Comparison of ENCODE assay signal across 7 cellular contexts in genomic region chr10:58264780-58265179, GRCh38. TPM values are rescaled to one million over a fixed set of nuclear protein-coding genes. Genes with fewer than 3 reads are reported as not detected.
DNase-seq lines count a peak whose midpoint lies in the region; ATAC-seq, FAIRE-seq and TF ChIP-seq lines count a peak whose summit lies in the region.

No MANE protein-coding gene starts in this region.

- H3K27me3 ChIP-seq in neural cell (ENCODE audit: insufficient read depth, low read depth, low read length) = no peaks in the 10 kb centered on the region
- no peaks in the 10 kb centered on the region for H3K27me3 ChIP-seq in esophagus muscularis mucosa

- H3K27me3 Mint-ChIP-seq in activated naive CD8-positive, alpha-beta T cell = no peaks in the 10 kb centered on the region

- H3K4me3 ChIP-seq in neural cell (ENCODE audit: low read length) (peak overlapping the region; percentile 90), esophagus muscularis mucosa (no peak overlapping the region)

- H3K36me3 Mint-ChIP-seq in activated naive CD8-positive, alpha-beta T cell = no peaks in the 10 kb centered on the region

- no peak for FAIRE-seq in GM12891 (lab: Jason Lieb, UNC)

- H3K9me2 ChIP-seq in neural cell (ENCODE audit: insufficient read depth, low read length) = no peaks in the 10 kb centered on the region

- 73% methylated on average over 5 of the region's 5 CpGs for WGBS in esophagus muscularis mucosa

- H3K27ac ChIP-seq in neural cell (ENCODE audit: low read length) = no peak overlapping the region
- no peak overlapping the region for H3K27ac ChIP-seq in esophagus muscularis mucosa (replicated peaks in 1 of 4)

- no peak for ATAC-seq in GM19455 (IDR thresholded peaks at IDR 0.05; ENCODE audit: unreplicated experiment)

- TF ChIP-seq CTCF in neural cell (IDR thresholded peaks at IDR 0.05; ENCODE audit: poor library complexity, severe bottlenecking) = no peak
- no peak for TF ChIP-seq CTCF in esophagus muscularis mucosa (IDR thresholded peaks at IDR 0.05)

- no peaks in the 10 kb centered on the region for H3K9me3 Mint-ChIP-seq in activated naive CD8-positive, alpha-beta T cell (ENCODE audit: low read depth)

- H3K4me1 ChIP-seq in esophagus muscularis mucosa = peaks cover 8 to 25% (median 19%) of the 10 kb centered on the region in 4 donors

- H3K9ac ChIP-seq in neural cell (ENCODE audit: low read length) = no peak overlapping the region

- H3K4me2 ChIP-seq in neural cell (ENCODE audit: low read length) = peak overlapping the region; percentile 68

- TF ChIP-seq POLR2A in GM12891 (IDR thresholded peaks at IDR 0.05; ENCODE audit: low read depth, low read length) (no peak), esophagus muscularis mucosa (IDR thresholded peaks at IDR 0.05; ENCODE audit: low read depth) (no peak)

- H3K79me2 ChIP-seq in neural cell (replicated peaks; ENCODE audit: insufficient read depth, low read length) = peaks cover 45% of the 10 kb centered on the region

- no peak overlapping the region for H3K27ac Mint-ChIP-seq in activated naive CD8-positive, alpha-beta T cell

- peaks cover 48% of the 10 kb centered on the region for H3K4me1 Mint-ChIP-seq in activated naive CD8-positive, alpha-beta T cell (ENCODE audit: low read depth)

- peak overlapping the region; percentile 96 for H3K4me3 Mint-ChIP-seq in activated naive CD8-positive, alpha-beta T cell

- intact Hi-C loops in esophagus muscularis mucosa (cut with DNase I) = loop anchor here (5.0 kb wide), 1 partner anchor 498 kb away; no protein-coding TSS in a partner anchor

- no peak for TF ChIP-seq RAD21 in neural cell (conservative IDR thresholded peaks at IDR 0.05)

- H2AFZ ChIP-seq in neural cell (ENCODE audit: low read depth, low read length) = no peak overlapping the region

- no peak for TF ChIP-seq EP300 in neural cell (conservative IDR thresholded peaks at IDR 0.05; ENCODE audit: poor library complexity, severe bottlenecking)
- no peak for TF ChIP-seq EP300 in esophagus muscularis mucosa (IDR thresholded peaks at IDR 0.05)

- H4K20me1 ChIP-seq in neural cell (ENCODE audit: insufficient read depth) = no peaks in the 10 kb centered on the region

- no peaks in the 10 kb centered on the region for H3K9me3 ChIP-seq in neural cell (ENCODE audit: low read length)
- H3K9me3 ChIP-seq in esophagus muscularis mucosa = no peaks in the 10 kb centered on the region

- H3K36me3 ChIP-seq in neural cell (ENCODE audit: insufficient read depth, low read length) (no peaks in the 10 kb centered on the region), esophagus muscularis mucosa (no peaks in the 10 kb centered on the region)

- no peaks in the 10 kb centered on the region for H3F3A ChIP-seq in neural cell (ENCODE audit: insufficient read depth, low read length, poor library complexity, severe bottlenecking)

- no peak for DNase-seq in GM12891 (ENCODE audit: insufficient read length, low spot score)
- peak; percentile 2 for DNase-seq in NCI-H2081 treated with DMSO at 0.1 percent for 48 hours (lab: John Stamatoyannopoulos, UW)
- no peak for DNase-seq in esophagus muscularis mucosa (ENCODE audit: extremely low spot score)
- DNase-seq in GF-D8 (lab: John Stamatoyannopoulos, UW) = no peak

TF ChIP-seq in GM12891, 5 proteins besides CTCF, POLR2A, EP300 and RAD21:
- TF ChIP-seq SPI1 (IDR thresholded peaks at IDR 0.05; ENCODE audit: low read depth, low read length) (0 out of 2 replicates have a peak, but pooled peaks have one; percentile 28), POU2F2 (IDR thresholded peaks at IDR 0.05; ENCODE audit: low read depth, low read length) (no peak)

TF ChIP-seq in neural cell, 6 proteins besides CTCF, POLR2A, EP300 and RAD21:
- no peak for TF ChIP-seq MXI1 (conservative IDR thresholded peaks at IDR 0.05; ENCODE audit: poor library complexity, severe bottlenecking)
- TF ChIP-seq SMC3 (conservative IDR thresholded peaks at IDR 0.05; ENCODE audit: poor library complexity) = no peak
- TF ChIP-seq POLR2AphosphoS5 (IDR thresholded peaks at IDR 0.05) = no peak

RNA-seq across cellular contexts. Expression of gene IPMK, which starts 2.9 kb away (rescaled TPM):
- 1.6 TPM for polyA plus RNA-seq in GM12891 (2012; ENCODE audit: low read depth, missing spikeins)
- polyA plus RNA-seq in neural cell = 11.4 and 11.7 TPM in 2 replicates
- 37.0 and 39.5 TPM in 2 replicates for polyA minus RNA-seq in neural cell
- 1 to 10 TPM; 3.4 to 5.5 (median 4.3) TPM for total RNA-seq in esophagus muscularis mucosa

RNA-seq across cellular contexts. Expression of gene CISD1, which starts 4.2 kb away (rescaled TPM):
- polyA plus RNA-seq in GM12891 (2012; ENCODE audit: low read depth, missing spikeins) = 25.9 TPM
- 86.3 and 104 TPM in 2 replicates for polyA plus RNA-seq in neural cell
- polyA minus RNA-seq in neural cell = 36.5 and 40.1 TPM in 2 replicates
- total RNA-seq in esophagus muscularis mucosa = 10 to 100 TPM; 30.8 to 46.3 (median 33.0) TPM
